In genomic region chr2:82823892-82824291, GRCh38 we compare ENCODE assay signal across 3 cellular contexts.
A peak's percentile ranks its signal among the peaks of the same experiment; 100 is the strongest.
TF ChIP-seq lines count a peak whose summit lies in the region.

No MANE protein-coding gene starts in this region.

TF ChIP-seq in A549, 52 proteins besides CTCF, POLR2A, EP300 and RAD21:
- TF ChIP-seq MAFK (IDR thresholded peaks at IDR 0.05; ENCODE audit: partially characterized antibody) = peak; percentile 77
- no peak for TF ChIP-seq CHD2 (IDR thresholded peaks at IDR 0.05; ENCODE audit: low read length, partially characterized antibody)

TF ChIP-seq in GM23338, 12 proteins besides CTCF, POLR2A, EP300 and RAD21:
- TF ChIP-seq ZNF462 (CRISPR knock-in tag; IDR thresholded peaks at IDR 0.05) (no peak), ZNF331 (CRISPR knock-in tag; IDR thresholded peaks at IDR 0.05; ENCODE audit: low read depth) (no peak), EZH2 (IDR thresholded peaks at IDR 0.05; ENCODE audit: low read depth, unreplicated experiment) (no peak), NANOG (IDR thresholded peaks at IDR 0.05; ENCODE audit: borderline replicate concordance) (no peak), ZNF114 (CRISPR knock-in tag; IDR thresholded peaks at IDR 0.05) (no peak)
- TF ChIP-seq, protein P1, sequence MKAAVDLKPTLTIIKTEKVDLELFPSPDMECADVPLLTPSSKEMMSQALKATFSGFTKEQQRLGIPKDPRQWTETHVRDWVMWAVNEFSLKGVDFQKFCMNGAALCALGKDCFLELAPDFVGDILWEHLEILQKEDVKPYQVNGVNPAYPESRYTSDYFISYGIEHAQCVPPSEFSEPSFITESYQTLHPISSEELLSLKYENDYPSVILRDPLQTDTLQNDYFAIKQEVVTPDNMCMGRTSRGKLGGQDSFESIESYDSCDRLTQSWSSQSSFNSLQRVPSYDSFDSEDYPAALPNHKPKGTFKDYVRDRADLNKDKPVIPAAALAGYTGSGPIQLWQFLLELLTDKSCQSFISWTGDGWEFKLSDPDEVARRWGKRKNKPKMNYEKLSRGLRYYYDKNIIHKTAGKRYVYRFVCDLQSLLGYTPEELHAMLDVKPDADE (IDR thresholded peaks at IDR 0.05) = no peak

TF ChIP-seq in K562, 482 proteins besides CTCF, POLR2A, EP300 and RAD21 (continued from another document):
- TF ChIP-seq NFE2 (IDR thresholded peaks at IDR 0.05; ENCODE audit: low read depth) (0 out of 2 replicates have a peak, but pooled peaks have one; percentile 14), SMAD1 (IDR thresholded peaks at IDR 0.05; ENCODE audit: low read depth, low read length, partially characterized antibody) (no peak), ZNF316 (IDR thresholded peaks at IDR 0.05) (peak; percentile 72), MAFG (tag; conservative IDR thresholded peaks at IDR 0.05) (peak; percentile 75), MAFK (IDR thresholded peaks at IDR 0.05; ENCODE audit: low read length) (peak; percentile 53; the same call in 1 of the 2 replicates), SMARCA4 (IDR thresholded peaks at IDR 0.05) (no peak), C11orf30 (IDR thresholded peaks at IDR 0.05; ENCODE audit: low read depth) (peak; percentile 58)
